Comparison of ENCODE assay signal across 1 cellular context in the genomic region with DNA sequence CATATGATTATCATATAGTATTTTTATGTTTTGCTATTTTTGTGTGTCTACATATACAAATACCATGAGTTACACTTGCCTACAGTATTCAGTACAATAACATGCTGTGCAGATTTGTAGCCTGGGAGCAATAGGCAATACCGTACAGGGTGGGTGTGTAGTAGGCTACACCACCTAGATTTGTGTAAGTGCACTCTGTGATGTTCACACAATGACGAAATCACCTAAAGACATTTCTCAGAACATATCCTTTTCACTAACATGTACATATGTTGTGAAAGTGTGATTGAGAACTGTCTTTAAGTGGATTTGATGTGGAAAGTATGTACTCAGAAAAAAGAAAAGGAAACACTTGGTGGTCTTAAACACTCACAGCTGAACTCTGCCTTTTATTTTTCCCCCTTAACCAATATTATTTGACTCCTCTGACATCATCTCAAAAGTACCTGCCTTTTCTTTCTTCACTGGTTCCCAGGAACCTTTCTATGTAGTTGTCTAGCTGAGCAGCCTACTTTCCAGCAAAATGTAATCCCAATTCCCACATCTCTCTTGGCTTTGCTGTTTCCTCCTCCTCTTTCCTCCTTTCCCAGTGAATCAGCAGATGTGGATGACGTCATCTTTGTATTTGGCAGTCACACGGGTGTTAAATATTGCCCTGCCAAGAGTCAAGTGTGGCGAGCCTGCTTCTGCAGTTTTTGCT.
TF ChIP-seq lines count a peak whose summit lies in the region.

No MANE protein-coding gene starts in this region.

TF ChIP-seq in H1, 55 proteins besides CTCF, POLR2A, EP300 and RAD21 (continued from another document):
- TF ChIP-seq, protein P1, sequence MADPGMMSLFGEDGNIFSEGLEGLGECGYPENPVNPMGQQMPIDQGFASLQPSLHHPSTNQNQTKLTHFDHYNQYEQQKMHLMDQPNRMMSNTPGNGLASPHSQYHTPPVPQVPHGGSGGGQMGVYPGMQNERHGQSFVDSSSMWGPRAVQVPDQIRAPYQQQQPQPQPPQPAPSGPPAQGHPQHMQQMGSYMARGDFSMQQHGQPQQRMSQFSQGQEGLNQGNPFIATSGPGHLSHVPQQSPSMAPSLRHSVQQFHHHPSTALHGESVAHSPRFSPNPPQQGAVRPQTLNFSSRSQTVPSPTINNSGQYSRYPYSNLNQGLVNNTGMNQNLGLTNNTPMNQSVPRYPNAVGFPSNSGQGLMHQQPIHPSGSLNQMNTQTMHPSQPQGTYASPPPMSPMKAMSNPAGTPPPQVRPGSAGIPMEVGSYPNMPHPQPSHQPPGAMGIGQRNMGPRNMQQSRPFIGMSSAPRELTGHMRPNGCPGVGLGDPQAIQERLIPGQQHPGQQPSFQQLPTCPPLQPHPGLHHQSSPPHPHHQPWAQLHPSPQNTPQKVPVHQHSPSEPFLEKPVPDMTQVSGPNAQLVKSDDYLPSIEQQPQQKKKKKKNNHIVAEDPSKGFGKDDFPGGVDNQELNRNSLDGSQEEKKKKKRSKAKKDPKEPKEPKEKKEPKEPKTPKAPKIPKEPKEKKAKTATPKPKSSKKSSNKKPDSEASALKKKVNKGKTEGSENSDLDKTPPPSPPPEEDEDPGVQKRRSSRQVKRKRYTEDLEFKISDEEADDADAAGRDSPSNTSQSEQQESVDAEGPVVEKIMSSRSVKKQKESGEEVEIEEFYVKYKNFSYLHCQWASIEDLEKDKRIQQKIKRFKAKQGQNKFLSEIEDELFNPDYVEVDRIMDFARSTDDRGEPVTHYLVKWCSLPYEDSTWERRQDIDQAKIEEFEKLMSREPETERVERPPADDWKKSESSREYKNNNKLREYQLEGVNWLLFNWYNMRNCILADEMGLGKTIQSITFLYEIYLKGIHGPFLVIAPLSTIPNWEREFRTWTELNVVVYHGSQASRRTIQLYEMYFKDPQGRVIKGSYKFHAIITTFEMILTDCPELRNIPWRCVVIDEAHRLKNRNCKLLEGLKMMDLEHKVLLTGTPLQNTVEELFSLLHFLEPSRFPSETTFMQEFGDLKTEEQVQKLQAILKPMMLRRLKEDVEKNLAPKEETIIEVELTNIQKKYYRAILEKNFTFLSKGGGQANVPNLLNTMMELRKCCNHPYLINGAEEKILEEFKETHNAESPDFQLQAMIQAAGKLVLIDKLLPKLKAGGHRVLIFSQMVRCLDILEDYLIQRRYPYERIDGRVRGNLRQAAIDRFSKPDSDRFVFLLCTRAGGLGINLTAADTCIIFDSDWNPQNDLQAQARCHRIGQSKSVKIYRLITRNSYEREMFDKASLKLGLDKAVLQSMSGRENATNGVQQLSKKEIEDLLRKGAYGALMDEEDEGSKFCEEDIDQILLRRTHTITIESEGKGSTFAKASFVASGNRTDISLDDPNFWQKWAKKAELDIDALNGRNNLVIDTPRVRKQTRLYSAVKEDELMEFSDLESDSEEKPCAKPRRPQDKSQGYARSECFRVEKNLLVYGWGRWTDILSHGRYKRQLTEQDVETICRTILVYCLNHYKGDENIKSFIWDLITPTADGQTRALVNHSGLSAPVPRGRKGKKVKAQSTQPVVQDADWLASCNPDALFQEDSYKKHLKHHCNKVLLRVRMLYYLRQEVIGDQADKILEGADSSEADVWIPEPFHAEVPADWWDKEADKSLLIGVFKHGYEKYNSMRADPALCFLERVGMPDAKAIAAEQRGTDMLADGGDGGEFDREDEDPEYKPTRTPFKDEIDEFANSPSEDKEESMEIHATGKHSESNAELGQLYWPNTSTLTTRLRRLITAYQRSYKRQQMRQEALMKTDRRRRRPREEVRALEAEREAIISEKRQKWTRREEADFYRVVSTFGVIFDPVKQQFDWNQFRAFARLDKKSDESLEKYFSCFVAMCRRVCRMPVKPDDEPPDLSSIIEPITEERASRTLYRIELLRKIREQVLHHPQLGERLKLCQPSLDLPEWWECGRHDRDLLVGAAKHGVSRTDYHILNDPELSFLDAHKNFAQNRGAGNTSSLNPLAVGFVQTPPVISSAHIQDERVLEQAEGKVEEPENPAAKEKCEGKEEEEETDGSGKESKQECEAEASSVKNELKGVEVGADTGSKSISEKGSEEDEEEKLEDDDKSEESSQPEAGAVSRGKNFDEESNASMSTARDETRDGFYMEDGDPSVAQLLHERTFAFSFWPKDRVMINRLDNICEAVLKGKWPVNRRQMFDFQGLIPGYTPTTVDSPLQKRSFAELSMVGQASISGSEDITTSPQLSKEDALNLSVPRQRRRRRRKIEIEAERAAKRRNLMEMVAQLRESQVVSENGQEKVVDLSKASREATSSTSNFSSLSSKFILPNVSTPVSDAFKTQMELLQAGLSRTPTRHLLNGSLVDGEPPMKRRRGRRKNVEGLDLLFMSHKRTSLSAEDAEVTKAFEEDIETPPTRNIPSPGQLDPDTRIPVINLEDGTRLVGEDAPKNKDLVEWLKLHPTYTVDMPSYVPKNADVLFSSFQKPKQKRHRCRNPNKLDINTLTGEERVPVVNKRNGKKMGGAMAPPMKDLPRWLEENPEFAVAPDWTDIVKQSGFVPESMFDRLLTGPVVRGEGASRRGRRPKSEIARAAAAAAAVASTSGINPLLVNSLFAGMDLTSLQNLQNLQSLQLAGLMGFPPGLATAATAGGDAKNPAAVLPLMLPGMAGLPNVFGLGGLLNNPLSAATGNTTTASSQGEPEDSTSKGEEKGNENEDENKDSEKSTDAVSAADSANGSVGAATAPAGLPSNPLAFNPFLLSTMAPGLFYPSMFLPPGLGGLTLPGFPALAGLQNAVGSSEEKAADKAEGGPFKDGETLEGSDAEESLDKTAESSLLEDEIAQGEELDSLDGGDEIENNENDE (IDR thresholded peaks at IDR 0.05; ENCODE audit: insufficient replicate concordance, low read length), result no peak
- TF ChIP-seq GTF2F1 (IDR thresholded peaks at IDR 0.05; ENCODE audit: borderline replicate concordance, low read depth, low read length) (no peak), ASH2L (IDR thresholded peaks at IDR 0.05; ENCODE audit: low read length) (no peak), JUN (IDR thresholded peaks at IDR 0.05; ENCODE audit: low read depth, low read length) (peak; percentile 26; the same call in 1 of the 2 replicates), GABPA (IDR thresholded peaks at IDR 0.05; ENCODE audit: borderline replicate concordance, insufficient read depth, low read length) (no peak), JUND (IDR thresholded peaks at IDR 0.05; ENCODE audit: low read length) (peak; percentile 94)
TF ChIP-seq in H1: peak in this region for 2.
